16 cellular contexts compared by ENCODE assay signal in the genomic region with DNA sequence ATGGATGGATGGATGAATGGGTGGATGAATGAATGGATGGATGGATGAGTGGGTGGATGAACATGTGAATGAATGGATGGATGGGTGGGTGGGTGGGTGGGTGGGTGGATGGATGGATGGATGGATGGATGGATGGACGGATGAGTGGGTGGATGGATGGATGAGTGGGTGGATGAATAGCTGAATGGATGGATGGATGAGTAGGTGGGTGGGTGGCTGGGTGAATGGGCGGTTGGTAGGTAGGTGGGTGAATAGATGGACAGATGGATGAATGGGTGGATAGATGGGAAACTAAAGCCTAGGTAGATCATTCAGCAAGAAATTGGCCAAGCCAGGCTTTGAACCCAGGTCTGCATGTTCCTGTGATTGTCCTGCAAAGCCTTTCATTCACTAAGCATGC.
A peak's percentile ranks its signal among the peaks of the same experiment; 100 is the strongest.
DNase-seq lines count a peak whose midpoint lies in the region; ATAC-seq and TF ChIP-seq lines count a peak whose summit lies in the region.
"Had no signal": no experiment of that assay in that cellular context is flagged by ENCODE, and none has a peak within 500 bp of the region (broad histone marks: within the 10 kb centered on the region; RNA-seq: fewer than 3 reads in every experiment).

No MANE protein-coding gene starts in this region.

- POLR2A ChIA-PET in HEK293 (lab: Yijun Ruan, JAX) (no interaction called here), PC-3 (lab: Charles Lee; ENCODE audit: unreplicated experiment) (no interaction called here)

- no peak for TF ChIP-seq POLR2A in gastroesophageal sphincter (IDR thresholded peaks at IDR 0.05)

- H3K9me3 ChIP-seq in HEK293 (ENCODE audit: control insufficient read depth, insufficient read depth, low read depth, low read length) (no peaks in the 10 kb centered on the region), PC-3 (ENCODE audit: low read length) (no peaks in the 10 kb centered on the region), osteoblast (ENCODE audit: low read depth, low read length) (no peaks in the 10 kb centered on the region), gastroesophageal sphincter (no peaks in the 10 kb centered on the region)
- H3K9me3 ChIP-seq: Caco-2 had no signal

- intact Hi-C loops in PC-3 (cut with micrococcal nuclease) = loop anchor here (2.0 kb wide), 2 partner anchors 71 to 155 kb away; partner anchors contain the start of gene WNT5A

- H2AFZ ChIP-seq in PC-3 (ENCODE audit: low read length) (no peak overlapping the region), osteoblast (ENCODE audit: low read length) (no peak overlapping the region)

- no peak overlapping the region for H3K4me2 ChIP-seq in PC-3 (ENCODE audit: low read length)
- H3K4me2 ChIP-seq in osteoblast (ENCODE audit: insufficient read depth, low read length) = no peak overlapping the region

- H3K4me1 ChIP-seq in HEK293 (ENCODE audit: control insufficient read depth, insufficient read depth, low read length) = no peaks in the 10 kb centered on the region
- peaks cover 19% of the 10 kb centered on the region for H3K4me1 ChIP-seq in PC-3 (ENCODE audit: insufficient read depth, low read length)
- H3K4me1 ChIP-seq in osteoblast (ENCODE audit: insufficient read depth, low read length) = peaks cover 66% of the 10 kb centered on the region
- H3K4me1 ChIP-seq in gastroesophageal sphincter = peaks cover 0 to 11% (median 0%) of the 10 kb centered on the region in 3 donors
- H3K4me1 ChIP-seq: Caco-2 had no signal

- ATAC-seq in PC-3 (no peak), gastroesophageal sphincter (no peak)
- ATAC-seq: HCT116 had no signal

- no peak overlapping the region for H3K9ac ChIP-seq in PC-3 (ENCODE audit: low read length)

- no peaks in the 10 kb centered on the region for H3K36me3 ChIP-seq in HEK293 (ENCODE audit: control insufficient read depth in 2 of 2, insufficient read depth in 1 of 2, low read length in 2 of 2)
- no peaks in the 10 kb centered on the region for H3K36me3 ChIP-seq in PC-3 (ENCODE audit: low read depth, low read length)
- no peaks in the 10 kb centered on the region for H3K36me3 ChIP-seq in osteoblast (ENCODE audit: insufficient read depth, low read length)
- H3K36me3 ChIP-seq in gastroesophageal sphincter = no peaks in the 10 kb centered on the region

- TF ChIP-seq EP300 in gastroesophageal sphincter (IDR thresholded peaks at IDR 0.05) = no peak

- H3K79me2 ChIP-seq in PC-3 (ENCODE audit: low read length) (no peaks in the 10 kb centered on the region), osteoblast (ENCODE audit: insufficient read depth, low read length) (no peaks in the 10 kb centered on the region)

- no peaks in the 10 kb centered on the region for H3F3A ChIP-seq in PC-3 (ENCODE audit: low read length, unreplicated experiment)

- H3K4me3 ChIP-seq in HEK293 (ENCODE audit: low read depth, low read length) (no peak overlapping the region), PC-3 (ENCODE audit: low read length) (no peak overlapping the region), osteoblast (ENCODE audit: insufficient read depth, low read length) (no peak overlapping the region), gastroesophageal sphincter (no peak overlapping the region)

- H3K27ac ChIP-seq in HEK293 (ENCODE audit: extremely low read depth, low read depth, low read length) = no peak overlapping the region
- 0 out of 2 replicates have a peak overlapping the region, but pooled peaks have one; percentile 64 for H3K27ac ChIP-seq in PC-3 (ENCODE audit: low read length)
- peak overlapping the region; percentile 98 for H3K27ac ChIP-seq in osteoblast (ENCODE audit: low read depth, low read length)
- no peak overlapping the region for H3K27ac ChIP-seq in gastroesophageal sphincter
- H3K27ac ChIP-seq: C4-2B had no signal

- no peak for TF ChIP-seq CTCF in HEK293 (tag by site-specific recombination; IDR thresholded peaks at IDR 0.05)
- TF ChIP-seq CTCF in PC-3 (conservative IDR thresholded peaks at IDR 0.05; ENCODE audit: low read depth, low read length) = no peak
- TF ChIP-seq CTCF in osteoblast (IDR thresholded peaks at IDR 0.05; ENCODE audit: extremely low read depth, low read depth, low read length) = no peak
- no peak for TF ChIP-seq CTCF in gastroesophageal sphincter (IDR thresholded peaks at IDR 0.05)

- 76 to 100% methylated on average over 2 of the region's 2 CpGs for WGBS in gastroesophageal sphincter (ENCODE audit: low coverage in 1 of 2), 2 donors

- BruUV-seq in PC-3 (replicated peaks; lab: Mats Ljungman, UMichigan) = no TSS peak

- CTCF ChIA-PET in HEK293 (lab: Yijun Ruan, JAX) = interaction anchor here (1.1 kb wide), 1 partner anchor 277 kb away, joined by 3 read pairs; no protein-coding TSS in a partner anchor
- CTCF ChIA-PET in PC-3 (lab: Charles Lee) = no interaction called here

- no peaks in the 10 kb centered on the region for H3K9me2 ChIP-seq in PC-3 (replicated peaks; ENCODE audit: low read length)

- no peak for DNase-seq in PC-3
- no peak for DNase-seq in osteoblast (ENCODE audit: insufficient read length, low spot score, missing footprints)
- no peak for DNase-seq in SKM-1 treated with dmso at 0.1 percent for 144 hours (lab: John Stamatoyannopoulos, UW; ENCODE audit: unreplicated experiment)
- DNase-seq in SIG-M5 (lab: John Stamatoyannopoulos, UW) = no peak
- DNase-seq: AML-193; Caco-2; CD4-positive, alpha-beta T cell; DMS153; DMS79; GDM1; GOT3; H7 had no signal

- no peaks in the 10 kb centered on the region for H4K20me1 ChIP-seq in PC-3 (ENCODE audit: low read length)
- no peaks in the 10 kb centered on the region for H4K20me1 ChIP-seq in osteoblast (ENCODE audit: insufficient read depth, low read length)

- H3K27me3 ChIP-seq in PC-3 (ENCODE audit: low read length) (no peaks in the 10 kb centered on the region), osteoblast (ENCODE audit: insufficient read depth, low read length) (no peaks in the 10 kb centered on the region), gastroesophageal sphincter (no peaks in the 10 kb centered on the region)

TF ChIP-seq in HEK293, 187 proteins besides CTCF, POLR2A, EP300 and RAD21:
- TF ChIP-seq EGR2 (tag by site-specific recombination; IDR thresholded peaks at IDR 0.05; ENCODE audit: low read depth) (peak; percentile 76), TRIM28 (IDR thresholded peaks at IDR 0.05; ENCODE audit: borderline replicate concordance, low read length) (no peak), ZFHX2 (tag by site-specific recombination; conservative IDR thresholded peaks at IDR 0.05) (peak; percentile 69)
- TF ChIP-seq, protein P1, sequence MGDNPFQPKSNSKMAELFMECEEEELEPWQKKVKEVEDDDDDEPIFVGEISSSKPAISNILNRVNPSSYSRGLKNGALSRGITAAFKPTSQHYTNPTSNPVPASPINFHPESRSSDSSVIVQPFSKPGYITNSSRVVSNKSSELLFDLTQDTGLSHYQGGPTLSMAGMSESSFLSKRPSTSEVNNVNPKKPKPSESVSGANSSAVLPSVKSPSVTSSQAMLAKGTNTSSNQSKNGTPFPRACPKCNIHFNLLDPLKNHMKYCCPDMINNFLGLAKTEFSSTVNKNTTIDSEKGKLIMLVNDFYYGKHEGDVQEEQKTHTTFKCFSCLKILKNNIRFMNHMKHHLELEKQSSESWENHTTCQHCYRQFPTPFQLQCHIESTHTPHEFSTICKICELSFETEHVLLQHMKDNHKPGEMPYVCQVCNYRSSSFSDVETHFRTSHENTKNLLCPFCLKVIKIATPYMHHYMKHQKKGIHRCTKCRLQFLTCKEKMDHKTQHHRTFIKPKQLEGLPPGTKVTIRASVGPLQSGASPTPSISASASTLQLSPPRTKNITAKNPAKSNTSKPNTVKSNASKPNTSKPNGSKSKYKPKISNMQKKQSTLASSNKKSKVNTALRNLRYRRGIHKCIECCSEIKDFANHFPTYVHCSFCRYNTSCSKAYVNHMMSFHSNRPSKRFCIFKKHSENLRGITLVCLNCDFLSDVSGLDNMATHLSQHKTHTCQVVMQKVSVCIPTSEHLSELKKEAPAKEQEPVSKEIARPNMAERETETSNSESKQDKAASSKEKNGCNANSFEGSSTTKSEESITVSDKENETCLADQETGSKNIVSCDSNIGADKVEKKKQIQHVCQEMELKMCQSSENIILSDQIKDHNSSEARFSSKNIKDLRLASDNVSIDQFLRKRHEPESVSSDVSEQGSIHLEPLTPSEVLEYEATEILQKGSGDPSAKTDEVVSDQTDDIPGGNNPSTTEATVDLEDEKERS (tag by site-specific recombination; IDR thresholded peaks at IDR 0.05) = no peak

Comparison
In these comparisons a context has a peak if more than half of its experiments do, and no peak if none do; other contexts are left out.
1. H3K27ac ChIP-seq: peak in PC-3 (single experiment) and osteoblast (single experiment); none in HEK293 (single experiment) and gastroesophageal sphincter (0 of 4).